ENCODE assay signal across 23 cellular contexts in the genomic region with DNA sequence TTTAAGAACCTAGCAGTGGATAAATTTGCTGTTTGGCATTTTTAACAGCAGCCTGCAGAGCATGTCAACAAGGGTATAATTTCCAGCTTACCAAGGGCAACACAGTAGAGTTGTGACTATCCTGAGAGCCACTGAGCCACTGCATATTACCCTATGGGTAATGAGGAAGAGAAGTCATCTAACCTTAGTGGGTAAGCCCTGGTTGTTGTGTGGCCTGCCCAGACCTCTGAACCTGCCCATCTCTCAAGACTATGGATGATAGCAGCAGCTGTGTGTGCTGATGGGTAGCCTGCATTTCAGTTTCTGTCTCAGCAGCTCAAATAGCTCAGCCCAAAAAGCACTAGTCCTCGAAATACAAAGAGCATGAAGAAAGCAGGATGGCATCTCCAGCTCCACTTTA. TPM values are rescaled to one million over a fixed set of nuclear protein-coding genes. Genes with fewer than 3 reads are reported as not detected.
DNase-seq lines count a peak whose midpoint lies in the region; ATAC-seq and TF ChIP-seq lines count a peak whose summit lies in the region.
"Had no signal": no experiment of that assay in that cellular context is flagged by ENCODE, and none has a peak within 500 bp of the region (broad histone marks: within the 10 kb centered on the region; RNA-seq: fewer than 3 reads in every experiment).

No MANE protein-coding gene starts in this region.

- TF ChIP-seq CTCF in activated B cell treated with CpG ODN at 0.5 μM for 24 hours (IDR thresholded peaks at IDR 0.05) = no peak

- CTCF ChIA-PET in activated B cell treated with CpG ODN at 0.5 μM for 24 hours (lab: Charles Lee) = interaction anchor here (1.9 kb wide), 1 partner anchor 13 kb away, joined by 5 read pairs; no protein-coding TSS in a partner anchor

- no peaks in the 10 kb centered on the region for H3K27me3 Mint-ChIP-seq in activated CD4-positive, alpha-beta T cell treated with anti-CD3 and anti-CD28 coated beads, Interleukin-2, amount 10 ng/mL, durations not matched to agents 24 days and 14 days
- no peaks in the 10 kb centered on the region for H3K27me3 Mint-ChIP-seq in activated B cell treated with CpG ODN at 0.5 μM for 24 hours
- H3K27me3 Mint-ChIP-seq in naive thymus-derived CD8-positive, alpha-beta T cell = peaks cover 8 to 29% (median 17%) of the 10 kb centered on the region in 5 donors

- intact Hi-C loops in activated CD4-positive, alpha-beta T cell treated with anti-CD3 and anti-CD28 coated beads, Interleukin-2, amount 10 ng/mL, durations not matched to agents 24 days and 14 days (cut with micrococcal nuclease) = no loop called here
- intact Hi-C loops in activated B cell treated with CpG ODN at 0.5 μM for 24 hours (cut with micrococcal nuclease) = loop anchor here (10.0 kb wide), 2 partner anchors 1116 to 1766 kb away; a partner anchor contains a TSS

- peaks cover 51% of the 10 kb centered on the region for H3K4me1 Mint-ChIP-seq in activated CD4-positive, alpha-beta T cell treated with anti-CD3 and anti-CD28 coated beads, Interleukin-2, amount 10 ng/mL, durations not matched to agents 24 days and 14 days
- peaks cover 91% of the 10 kb centered on the region for H3K4me1 Mint-ChIP-seq in activated B cell treated with CpG ODN at 0.5 μM for 24 hours
- H3K4me1 Mint-ChIP-seq in naive thymus-derived CD8-positive, alpha-beta T cell = peaks cover 0 to 26% (median 0%) of the 10 kb centered on the region in 4 donors

- peaks cover 4% of the 10 kb centered on the region for H3K36me3 Mint-ChIP-seq in activated CD4-positive, alpha-beta T cell treated with anti-CD3 and anti-CD28 coated beads, Interleukin-2, amount 10 ng/mL, durations not matched to agents 24 days and 14 days (ENCODE audit: low read depth)
- no peaks in the 10 kb centered on the region for H3K36me3 Mint-ChIP-seq in activated B cell treated with CpG ODN at 0.5 μM for 24 hours (ENCODE audit: low read depth)
- H3K36me3 Mint-ChIP-seq in naive thymus-derived CD8-positive, alpha-beta T cell = no peaks in the 10 kb centered on the region

- peaks cover 13% of the 10 kb centered on the region for H3K9me3 Mint-ChIP-seq in activated CD4-positive, alpha-beta T cell treated with anti-CD3 and anti-CD28 coated beads, Interleukin-2, amount 10 ng/mL, durations not matched to agents 24 days and 14 days
- no peaks in the 10 kb centered on the region for H3K9me3 Mint-ChIP-seq in activated B cell treated with CpG ODN at 0.5 μM for 24 hours
- H3K9me3 Mint-ChIP-seq in naive thymus-derived CD8-positive, alpha-beta T cell = no peaks in the 10 kb centered on the region
- H3K9me3 Mint-ChIP-seq: H9; T-helper 1 cell treated with Interleukin-12 subunit alpha and Interleukin-12 subunit beta and Interleukin-4 antibody, amounts not matched to agents 30 μg/mL and 1 μg/mL, for 36 hours had no signal

- in situ Hi-C loops in G401 (cut with HindIII; ENCODE audit: low sequenced_read_pairs) = no loop called here

- H3K27ac Mint-ChIP-seq in activated CD4-positive, alpha-beta T cell treated with anti-CD3 and anti-CD28 coated beads, Interleukin-2, amount 10 ng/mL, durations not matched to agents 24 days and 14 days = peak overlapping the region; percentile 51
- peak overlapping the region; percentile 30 for H3K27ac Mint-ChIP-seq in activated B cell treated with CpG ODN at 0.5 μM for 24 hours
- H3K27ac Mint-ChIP-seq in naive thymus-derived CD8-positive, alpha-beta T cell = no peak overlapping the region
- H3K27ac Mint-ChIP-seq: H9; stimulated activated naive CD8-positive, alpha-beta T cell treated with anti-CD3 and anti-CD28 coated beads, Interleukin-15, amount 100 ng/mL, for 72 hours; T-helper 1 cell treated with Interleukin-12 subunit alpha and Interleukin-12 subunit beta and Interleukin-4 antibody, amounts not matched to agents 30 μg/mL and 1 μg/mL, for 36 hours had no signal

- POLR2A ChIA-PET in activated B cell treated with CpG ODN at 0.5 μM for 24 hours (lab: Charles Lee) = interaction anchor here (1.5 kb wide), 1 partner anchor 8 kb away, joined by 6 read pairs; no protein-coding TSS in a partner anchor
- POLR2A ChIA-PET in naive thymus-derived CD8-positive, alpha-beta T cell (lab: Charles Lee) = no interaction called here

- H3K4me3 Mint-ChIP-seq in activated CD4-positive, alpha-beta T cell treated with anti-CD3 and anti-CD28 coated beads, Interleukin-2, amount 10 ng/mL, durations not matched to agents 24 days and 14 days = peak overlapping the region; percentile 31
- peak overlapping the region; percentile 35 for H3K4me3 Mint-ChIP-seq in activated B cell treated with CpG ODN at 0.5 μM for 24 hours
- H3K4me3 Mint-ChIP-seq in naive thymus-derived CD8-positive, alpha-beta T cell = peak overlapping the region in 1 of 10 donors; percentile 33
- H3K4me3 Mint-ChIP-seq: H9; stimulated activated naive CD8-positive, alpha-beta T cell treated with anti-CD3 and anti-CD28 coated beads, Interleukin-15, amount 100 ng/mL, for 72 hours; T-helper 1 cell treated with Interleukin-12 subunit alpha and Interleukin-12 subunit beta and Interleukin-4 antibody, amounts not matched to agents 30 μg/mL and 1 μg/mL, for 36 hours had no signal

- no peak for DNase-seq in activated CD4-positive, alpha-beta T cell treated with anti-CD3 and anti-CD28 coated beads, Interleukin-2, amount 10 ng/mL, durations not matched to agents 24 days and 14 days
- DNase-seq in activated CD4-positive, alpha-beta T cell treated with anti-CD3 and anti-CD28 coated beads, Interleukin-2, amount 50 U/mL, for 4 hours = no peak
- DNase-seq in activated B cell treated with CpG ODN at 0.5 μM for 24 hours = no peak
- DNase-seq in G401 (ENCODE audit: low spot score) = no peak
- DNase-seq in naive thymus-derived CD8-positive, alpha-beta T cell = no peak
- no peak for DNase-seq in kidney tubule cell (ENCODE audit: low spot score)
- DNase-seq: activated CD4-positive, alpha-beta T cell treated with anti-CD3 and anti-CD28 coated beads for 48 hours; H9; head of caudate nucleus; Kasumi-1; mesenchymal stem cell; NCI-H1048; NCI-H2081; NCI-H510A; retina; spleen; stimulated activated CD4-positive, alpha-beta T cell treated with anti-CD3 and anti-CD28 coated beads, Interleukin-4, amount 100 ng/mL, for 1 hour; stimulated activated naive CD8-positive, alpha-beta T cell treated with anti-CD3 and anti-CD28 coated beads, Interleukin-15, amount 100 ng/mL, for 72 hours; transverse colon had no signal

- ATAC-seq in HG03045 (IDR thresholded peaks at IDR 0.05; ENCODE audit: unreplicated experiment) = peak; percentile 39
- peak; percentile 49 for ATAC-seq in activated B cell treated with CpG ODN at 0.5 μM for 24 hours (ENCODE audit: low read depth)
- no peak for ATAC-seq in HG03280 (IDR thresholded peaks at IDR 0.05; ENCODE audit: unreplicated experiment)
- ATAC-seq in naive thymus-derived CD8-positive, alpha-beta T cell = no peak
- ATAC-seq: stimulated activated naive CD8-positive, alpha-beta T cell treated with anti-CD3 and anti-CD28 coated beads, Interleukin-15, amount 100 ng/mL, for 72 hours had no signal

RNA-seq across cellular contexts. Expression of a gene that starts 56.1 kb away (rescaled TPM):
- total RNA-seq in activated CD4-positive, alpha-beta T cell treated with anti-CD3 and anti-CD28 coated beads, Interleukin-2, amount 10 ng/mL, durations not matched to agents 24 days and 14 days = 56.6 and 58.8 TPM in 2 replicates
- total RNA-seq in activated B cell treated with CpG ODN at 0.5 μM for 24 hours = 17.1 and 22.0 TPM in 2 replicates
- total RNA-seq in G401 (2014; rRNA removed; shearing (Covaris generic)) = not detected in 2 replicates
- total RNA-seq in naive thymus-derived CD8-positive, alpha-beta T cell = 1 to 10 TPM in 1 of 2 experiments, under 1 TPM in 1; 0.47 to 1.2 TPM
- polyA plus RNA-seq in naive thymus-derived CD8-positive, alpha-beta T cell = under 1 TPM in 1 of 3 donors, not detected in 2; 0.18 TPM
- polyA plus RNA-seq: BJ had no signal

Comparison
In these comparisons a context has a peak if more than half of its experiments do, and no peak if none do; other contexts are left out.
1. H3K27ac Mint-ChIP-seq: peak in activated CD4-positive, alpha-beta T cell treated with anti-CD3 and anti-CD28 coated beads, Interleukin-2, amount 10 ng/mL, durations not matched to agents 24 days and 14 days (single experiment) and activated B cell treated with CpG ODN at 0.5 μM for 24 hours (single experiment); none in naive thymus-derived CD8-positive, alpha-beta T cell (0 of 10).
2. ATAC-seq: peak in HG03045 (single experiment) and activated B cell treated with CpG ODN at 0.5 μM for 24 hours (single experiment); none in HG03280 (single experiment) and naive thymus-derived CD8-positive, alpha-beta T cell (0 of 2).